Comparison of ENCODE assay signal across 23 cellular contexts in genomic region chr4:121811122-121811521, GRCh38. TPM values are rescaled to one million over a fixed set of nuclear protein-coding genes. Genes with fewer than 3 reads are reported as not detected.
"Had no signal": no experiment of that assay in that cellular context is flagged by ENCODE, and none has a peak within 500 bp of the region (broad histone marks: within the 10 kb centered on the region; RNA-seq: fewer than 3 reads in every experiment).

No MANE protein-coding gene starts in this region.

- H3K27me3 Mint-ChIP-seq: activated B cell treated with CpG ODN at 0.5 μM for 24 hours; activated CD4-positive, alpha-beta T cell treated with anti-CD3 and anti-CD28 coated beads for 36 hours; activated naive CD4-positive, alpha-beta T cell treated with anti-CD3 and anti-CD28 coated beads, Interleukin-2, amount 50 U/mL, for 24 hours; memory B cell; natural killer cell treated with Interleukin-12 subunit alpha and Interleukin-12 subunit beta and Interleukin-15 and Interleukin-18, amount 100 ng/mL, for 72 hours; stimulated activated naive CD8-positive, alpha-beta T cell treated with anti-CD3 and anti-CD28 coated beads, Interleukin-15, Interleukin-2, amounts not matched to agents 100 ng/mL and 50 ng/mL, for 24 hours; T-cell had no signal

- H3K27me3 ChIP-seq: colonic mucosa, heart right ventricle, pancreas, tibial artery had no signal

- H3K4me3 Mint-ChIP-seq: activated B cell treated with CpG ODN at 0.5 μM for 24 hours; activated CD4-positive, alpha-beta T cell treated with anti-CD3 and anti-CD28 coated beads for 36 hours; activated naive CD4-positive, alpha-beta T cell treated with anti-CD3 and anti-CD28 coated beads, Interleukin-2, amount 50 U/mL, for 24 hours; activated T-cell treated with anti-CD3 and anti-CD28 coated beads, Interleukin-2, amount 50 U/mL, for 72 hours; memory B cell; natural killer cell treated with Interleukin-12 subunit alpha and Interleukin-12 subunit beta and Interleukin-15 and Interleukin-18, amount 100 ng/mL, for 72 hours; stimulated activated naive CD8-positive, alpha-beta T cell treated with anti-CD3 and anti-CD28 coated beads, Interleukin-15, Interleukin-2, amounts not matched to agents 100 ng/mL and 50 ng/mL, for 24 hours; T-cell had no signal

- H3K9me3 ChIP-seq: colonic mucosa, heart right ventricle, pancreas, tibial artery had no signal

- DNase-seq: activated B cell treated with CpG ODN at 0.5 μM for 24 hours; activated CD4-positive, alpha-beta T cell treated with anti-CD3 and anti-CD28 coated beads for 36 hours; activated CD8-positive, alpha-beta memory T cell treated with anti-CD3 and anti-CD28 coated beads, Interleukin-2, amount 50 U/mL, for 48 hours; activated effector memory CD4-positive, alpha-beta T cell treated with anti-CD3 and anti-CD28 coated beads, Interleukin-2, amount 50 U/mL, for 16 hours; activated T-cell treated with anti-CD3 and anti-CD28 coated beads, Interleukin-2, amount 50 U/mL, for 72 hours; colonic mucosa; heart right ventricle; left colon; pancreas; right cardiac atrium; stimulated activated CD4-positive, alpha-beta T cell treated with anti-CD3 and anti-CD28 coated beads, Interleukin-4, amount 100 ng/mL, for 24 hours; T-cell; T-helper 9 cell; tibial artery had no signal

- H3K4me1 Mint-ChIP-seq: activated B cell treated with CpG ODN at 0.5 μM for 24 hours, memory B cell had no signal

- ATAC-seq: activated CD4-positive, alpha-beta T cell treated with anti-CD3 and anti-CD28 coated beads for 36 hours; heart right ventricle; left colon; pancreas; right cardiac atrium; SK-N-SH treated with all-trans-retinoic acid at 6 μM for 48 hours; T-cell had no signal

- H3K27ac Mint-ChIP-seq: activated B cell treated with CpG ODN at 0.5 μM for 24 hours; activated CD4-positive, alpha-beta T cell treated with anti-CD3 and anti-CD28 coated beads for 36 hours; activated naive CD4-positive, alpha-beta T cell treated with anti-CD3 and anti-CD28 coated beads, Interleukin-2, amount 50 U/mL, for 24 hours; activated T-cell treated with anti-CD3 and anti-CD28 coated beads, Interleukin-2, amount 50 U/mL, for 72 hours; memory B cell; natural killer cell treated with Interleukin-12 subunit alpha and Interleukin-12 subunit beta and Interleukin-15 and Interleukin-18, amount 100 ng/mL, for 72 hours; stimulated activated naive CD8-positive, alpha-beta T cell treated with anti-CD3 and anti-CD28 coated beads, Interleukin-15, Interleukin-2, amounts not matched to agents 100 ng/mL and 50 ng/mL, for 24 hours; T-cell had no signal

- H3K4me1 ChIP-seq: colonic mucosa, heart right ventricle, pancreas, tibial artery had no signal

- H3K9me3 Mint-ChIP-seq: activated B cell treated with CpG ODN at 0.5 μM for 24 hours; activated naive CD4-positive, alpha-beta T cell treated with anti-CD3 and anti-CD28 coated beads, Interleukin-2, amount 50 U/mL, for 24 hours; activated T-cell treated with anti-CD3 and anti-CD28 coated beads, Interleukin-2, amount 50 U/mL, for 72 hours; memory B cell; natural killer cell treated with Interleukin-12 subunit alpha and Interleukin-12 subunit beta and Interleukin-15 and Interleukin-18, amount 100 ng/mL, for 72 hours; stimulated activated naive CD8-positive, alpha-beta T cell treated with anti-CD3 and anti-CD28 coated beads, Interleukin-15, Interleukin-2, amounts not matched to agents 100 ng/mL and 50 ng/mL, for 24 hours; T-cell had no signal

- H3K27ac ChIP-seq: colonic mucosa, epithelial cell of prostate, heart right ventricle, pancreas, tibial artery had no signal

- H3K4me3 ChIP-seq: colonic mucosa, heart right ventricle, pancreas, tibial artery had no signal

RNA-seq across cellular contexts. Expression of gene SMIM43, which starts 46.2 kb away (rescaled TPM):
- total RNA-seq: activated B cell treated with CpG ODN at 0.5 μM for 24 hours; activated CD4-positive, alpha-beta T cell treated with anti-CD3 and anti-CD28 coated beads for 36 hours; activated T-cell treated with anti-CD3 and anti-CD28 coated beads, Interleukin-2, amount 50 U/mL, for 72 hours; astrocyte; lower leg skin; natural killer cell treated with Interleukin-12 subunit alpha and Interleukin-12 subunit beta and Interleukin-15 and Interleukin-18, amount 100 ng/mL, for 72 hours; pancreas; ureter had no signal
